8 cellular contexts compared by ENCODE assay signal in the genomic region with DNA sequence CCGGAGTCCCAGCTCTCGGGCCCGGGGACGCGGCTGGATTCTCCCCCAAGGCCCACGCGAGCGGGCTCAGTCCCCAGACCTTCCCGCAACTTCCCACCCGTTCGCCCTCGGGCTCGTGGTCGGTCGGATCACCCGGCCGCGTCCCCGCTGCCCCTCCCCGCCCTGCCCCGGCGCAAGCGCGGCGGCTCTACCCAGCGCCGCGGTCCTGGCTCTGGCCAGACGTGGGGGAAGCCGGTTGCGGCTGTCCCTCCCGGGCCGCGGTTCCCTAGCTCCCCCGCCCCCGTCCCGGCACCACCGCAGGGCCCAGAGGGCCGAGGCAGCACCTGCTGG. TPM values are rescaled to one million over a fixed set of nuclear protein-coding genes. Genes with fewer than 3 reads are reported as not detected.
DNase-seq lines count a peak whose midpoint lies in the region; ATAC-seq, FAIRE-seq and TF ChIP-seq lines count a peak whose summit lies in the region.

No MANE protein-coding gene starts in this region.

- intact Hi-C loops in aorta (cut with DNase I) = loop anchor here (1.0 to 10.0 kb wide), 4 partner anchors 31 to 99 kb away; partner anchors contain the start of gene HNRNPA3 (in 1 of the 2)

- H3K4me1 ChIP-seq in mesodermal cell (ENCODE audit: control insufficient read depth, insufficient read depth, low read length, poor library complexity, severe bottlenecking) (peaks cover 18% of the 10 kb centered on the region), aorta (ENCODE audit: control insufficient read depth in 1 of 2, insufficient read depth in 2 of 2, low read length in 2 of 2) (no peaks in the 10 kb centered on the region)

- H3K4me3 ChIP-seq in MG63 = peak overlapping the region; percentile 93
- H3K4me3 ChIP-seq in mesodermal cell (ENCODE audit: extremely low read depth, insufficient read depth, low read length, poor library complexity, severe bottlenecking) = peak overlapping the region; percentile 91
- peak overlapping the region; percentile 90 to 94 for H3K4me3 ChIP-seq in aorta (ENCODE audit: low read length in 2 of 2)

- H3K9me3 ChIP-seq in MG63 = no peaks in the 10 kb centered on the region
- no peaks in the 10 kb centered on the region for H3K9me3 ChIP-seq in mesodermal cell (ENCODE audit: control insufficient read depth, low read length)
- H3K9me3 ChIP-seq in aorta (ENCODE audit: control insufficient read depth, low read length) = no peaks in the 10 kb centered on the region

- H3K36me3 Mint-ChIP-seq in chondrocyte (ENCODE audit: low read depth) = no peaks in the 10 kb centered on the region

- peak overlapping the region; percentile 94 for H3K27ac Mint-ChIP-seq in chondrocyte (ENCODE audit: unreplicated experiment)

- peaks cover 50% of the 10 kb centered on the region for H3K4me1 Mint-ChIP-seq in chondrocyte (ENCODE audit: low read depth)

- peak; percentile 18 for ATAC-seq in GM19467 (IDR thresholded peaks at IDR 0.05; ENCODE audit: unreplicated experiment)
- ATAC-seq in aorta (ENCODE audit: low FRiP score) = peak; percentile 36

- H3K27me3 ChIP-seq in MG63 (no peaks in the 10 kb centered on the region), aorta (ENCODE audit: control insufficient read depth in 1 of 2, insufficient read depth in 2 of 2, low read length in 1 of 2) (no peaks in the 10 kb centered on the region)

- H3K4me3 Mint-ChIP-seq in chondrocyte (ENCODE audit: unreplicated experiment) = peak overlapping the region; percentile 92

- H3K36me3 ChIP-seq in MG63 (peaks cover 29% of the 10 kb centered on the region), mesodermal cell (ENCODE audit: control insufficient read depth, insufficient read depth, low read length) (peaks cover 19% of the 10 kb centered on the region), aorta (ENCODE audit: control insufficient read depth in 1 of 2, insufficient read depth in 2 of 2, low read length in 1 of 2) (no peaks in the 10 kb centered on the region)

- FAIRE-seq in RCC 7860 (lab: Jason Lieb, UNC) = no peak

- no peaks in the 10 kb centered on the region for H3K27me3 Mint-ChIP-seq in chondrocyte (ENCODE audit: low read depth)

- H3K9me3 Mint-ChIP-seq in chondrocyte (ENCODE audit: low read depth) = no peaks in the 10 kb centered on the region

- WGBS in mesodermal cell (ENCODE audit: insufficient coverage in 2 of 2), 2 experiments = 1% methylated on average over 38 to 39 of the region's 39 CpGs
- WGBS in aorta, 2 donors = 0 to 1% methylated on average over 31 to 39 of the region's 39 CpGs

- H3K27ac ChIP-seq in mesodermal cell (ENCODE audit: low read depth, low read length, severe bottlenecking) = peak overlapping the region; percentile 98
- H3K27ac ChIP-seq in aorta (ENCODE audit: low read depth in 1 of 2, low read length in 2 of 2) = peak overlapping the region; percentile 98 to 99

- TF ChIP-seq CTCF in chondrocyte (IDR thresholded peaks at IDR 0.05) = no peak

- DNase-seq in D341Med (ENCODE audit: low spot score) = peak; percentile 61
- DNase-seq in MG63 = no peak
- no peak for DNase-seq in chondrocyte (ENCODE audit: low spot score)
- DNase-seq in aorta = no peak
- DNase-seq in RCC 7860 (ENCODE audit: low spot score) = no peak
- DNase-seq in activated CD4-positive, CD25-positive, alpha-beta regulatory T cell treated with anti-CD3 and anti-CD28 coated beads, Interleukin-2, amount 50 U/mL, for 72 hours = no peak

RNA-seq across cellular contexts. Expression of gene NFE2L2, which starts 0.4 kb away (rescaled TPM):
- 71.7 and 97.4 TPM in 2 replicates for total RNA-seq in MG63 (2014; rRNA removed; shearing (Covaris generic); ENCODE audit: low replicate concordance)
- 65.7 to 88.2 TPM (median 86.8 TPM) in 3 replicates for total RNA-seq in chondrocyte
- polyA plus RNA-seq in mesodermal cell (2013, experiment 1 of 2) = 61.6 TPM
- 60.5 TPM for polyA plus RNA-seq in mesodermal cell (2013, experiment 2 of 2)
- 100 to 1,000 TPM; 101 to 131 TPM for total RNA-seq in aorta
- 100 to 1,000 TPM in 1 of 2 donors, 10 to 100 TPM in 1; 83.4 to 103 TPM for polyA plus RNA-seq in aorta

RNA-seq across cellular contexts. Expression of gene HNRNPA3, which starts 51.6 kb away (rescaled TPM):
- total RNA-seq in MG63 (2014; rRNA removed; shearing (Covaris generic); ENCODE audit: low replicate concordance) = 21.1 and 36.5 TPM in 2 replicates
- 98.0 to 153 TPM (median 106 TPM) in 3 replicates for total RNA-seq in chondrocyte
- 280 TPM for polyA plus RNA-seq in mesodermal cell (2013, experiment 1 of 2)
- polyA plus RNA-seq in mesodermal cell (2013, experiment 2 of 2) = 290 TPM
- 100 to 1,000 TPM; 149 to 178 TPM for total RNA-seq in aorta
- polyA plus RNA-seq in aorta = 100 to 1,000 TPM; 118 to 139 TPM
